11 cellular contexts compared by ENCODE assay signal in genomic region chr14:96888593-96888992, GRCh38.
DNase-seq lines count a peak whose midpoint lies in the region; ATAC-seq and TF ChIP-seq lines count a peak whose summit lies in the region.
"Had no signal": no experiment of that assay in that cellular context is flagged by ENCODE, and none has a peak within 500 bp of the region (broad histone marks: within the 10 kb centered on the region; RNA-seq: fewer than 3 reads in every experiment).

No MANE protein-coding gene starts in this region.

- H3K9ac ChIP-seq in SK-N-MC (ENCODE audit: insufficient read length) = no peak overlapping the region
- H3K9ac ChIP-seq in neuronal stem cell (ENCODE audit: low read depth, low read length, poor library complexity) = no peak overlapping the region

- peaks cover 4% of the 10 kb centered on the region for H3K9me3 Mint-ChIP-seq in mesothelial cell of epicardium

- TF ChIP-seq CTCF in mesothelial cell of epicardium (IDR thresholded peaks at IDR 0.05; ENCODE audit: unreplicated experiment) = no peak

- ATAC-seq in HG02763 (IDR thresholded peaks at IDR 0.05; ENCODE audit: unreplicated experiment) = peak; percentile 8
- no peak for ATAC-seq in GM18870 (IDR thresholded peaks at IDR 0.05; ENCODE audit: unreplicated experiment)

- no peaks in the 10 kb centered on the region for H3K27me3 Mint-ChIP-seq in mesothelial cell of epicardium (ENCODE audit: low read depth)

- H3K27me3 ChIP-seq in neuronal stem cell (ENCODE audit: control insufficient read depth in 3 of 3, insufficient read depth in 3 of 3, low read depth in 1 of 3, low read length in 3 of 3) = no peaks in the 10 kb centered on the region
- H3K27me3 ChIP-seq: adrenal gland had no signal

- H3K27ac Mint-ChIP-seq in mesothelial cell of epicardium = no peak overlapping the region

- H3K27ac ChIP-seq in SK-N-MC = peak overlapping the region; percentile 32; the same call in 1 of the 2 replicates
- peak overlapping the region; percentile 5 for H3K27ac ChIP-seq in neuronal stem cell (replicated peaks; ENCODE audit: low read length)
- H3K27ac ChIP-seq: adrenal gland, PC-9 had no signal

- no peak overlapping the region for H2AK5ac ChIP-seq in neuronal stem cell (ENCODE audit: low read depth, low read length)

- no peaks in the 10 kb centered on the region for H3K36me3 ChIP-seq in SK-N-MC (ENCODE audit: insufficient read depth, low read length)
- H3K36me3 ChIP-seq in neuronal stem cell (replicated peaks in 1 of 2; ENCODE audit: control insufficient read depth in 2 of 2, insufficient read depth in 2 of 2, low read length in 2 of 2) = peaks cover 2 to 5% of the 10 kb centered on the region in 2 donors
- H3K36me3 ChIP-seq: adrenal gland had no signal

- no peaks in the 10 kb centered on the region for H3K79me1 ChIP-seq in neuronal stem cell (ENCODE audit: low read depth, low read length)

- peak overlapping the region; percentile 11 for H3K4me2 ChIP-seq in neuronal stem cell (ENCODE audit: insufficient read depth, low read length, poor library complexity, severe bottlenecking)
- H3K4me2 ChIP-seq: PC-9 had no signal

- WGBS in neuronal stem cell (ENCODE audit: extremely low coverage in 2 of 2, insufficient read length in 2 of 2, insufficient replicate concordance in 1 of 2), 2 donors = no CpG with 5 or more reads among the region's 3 CpGs

- H3K4me3 Mint-ChIP-seq in mesothelial cell of epicardium = no peak overlapping the region

- H2BK120ac ChIP-seq in neuronal stem cell (ENCODE audit: low read depth, low read length) = no peak overlapping the region

- H2BK5ac ChIP-seq in neuronal stem cell (ENCODE audit: low read length) = no peak overlapping the region

- peaks cover 5% of the 10 kb centered on the region for H3K36me3 Mint-ChIP-seq in mesothelial cell of epicardium

- H3K4me3 ChIP-seq in SK-N-MC (peak overlapping the region; percentile 23), neuronal stem cell (ENCODE audit: low read length in 2 of 2) (no peak overlapping the region)
- H3K4me3 ChIP-seq: adrenal gland, PC-9 had no signal

- DNase-seq in NCI-H187 treated with DMSO at 0.1 percent for 48 hours (lab: John Stamatoyannopoulos, UW) (peak; percentile 96), SK-N-MC (ENCODE audit: low read depth, low spot score) (peak; percentile 67), neuronal stem cell (ENCODE audit: low spot score) (peak; percentile 41), mesothelial cell of epicardium (ENCODE audit: low spot score in 2 of 2, unreplicated experiment in 2 of 2) (no peak), CD1c-positive myeloid dendritic cell (ENCODE audit: extremely low spot score) (no peak)
- DNase-seq: adrenal gland, hypothalamus, PC-9, T1000 had no signal

- no peak overlapping the region for H3K14ac ChIP-seq in neuronal stem cell (ENCODE audit: low read length)

- H2BK12ac ChIP-seq in neuronal stem cell (ENCODE audit: low read length) = no peak overlapping the region

- H2AFZ ChIP-seq in neuronal stem cell (ENCODE audit: low read length) = no peak overlapping the region
- H2AFZ ChIP-seq: PC-9 had no signal

- no peaks in the 10 kb centered on the region for H3K4me1 Mint-ChIP-seq in mesothelial cell of epicardium

- no peak overlapping the region for H4K8ac ChIP-seq in neuronal stem cell (ENCODE audit: low read depth, low read length)

- H3K4ac ChIP-seq in neuronal stem cell (ENCODE audit: low read length) = no peak overlapping the region

- H3K9me3 ChIP-seq in SK-N-MC (ENCODE audit: low read depth, low read length) (no peaks in the 10 kb centered on the region), neuronal stem cell (replicated peaks in 1 of 2; ENCODE audit: control insufficient read depth in 2 of 2, insufficient read depth in 1 of 2, low read depth in 1 of 2, low read length in 2 of 2) (peaks cover 0 to 3% of the 10 kb centered on the region in 2 donors)
- H3K9me3 ChIP-seq: adrenal gland had no signal

- no peak overlapping the region for H3K23ac ChIP-seq in neuronal stem cell (ENCODE audit: low read depth, low read length, poor library complexity)

- H2BK15ac ChIP-seq in neuronal stem cell (ENCODE audit: low read length) = no peak overlapping the region

- no peak overlapping the region for H3K18ac ChIP-seq in neuronal stem cell (ENCODE audit: low read length)

- peaks cover 9 to 18% of the 10 kb centered on the region in 2 donors for H3K4me1 ChIP-seq in neuronal stem cell (ENCODE audit: control insufficient read depth in 2 of 2, insufficient read depth in 1 of 2, low read depth in 1 of 2, low read length in 2 of 2)
- H3K4me1 ChIP-seq: adrenal gland had no signal

- no peak overlapping the region for H4K91ac ChIP-seq in neuronal stem cell (ENCODE audit: low read depth, low read length, poor library complexity)

Comparison
In these comparisons a context has a peak if more than half of its experiments do, and no peak if none do; other contexts are left out.
1. DNase-seq: peak in NCI-H187 treated with DMSO at 0.1 percent for 48 hours (single experiment), SK-N-MC (single experiment) and neuronal stem cell (single experiment); none in mesothelial cell of epicardium (0 of 2) and CD1c-positive myeloid dendritic cell (single experiment).